ENCODE assay signal across 16 cellular contexts in genomic region chr1:98179159-98179558, GRCh38.
DNase-seq lines count a peak whose midpoint lies in the region; ATAC-seq and TF ChIP-seq lines count a peak whose summit lies in the region.
"Had no signal": no experiment of that assay in that cellular context is flagged by ENCODE, and none has a peak within 500 bp of the region (broad histone marks: within the 10 kb centered on the region; RNA-seq: fewer than 3 reads in every experiment).

No MANE protein-coding gene starts in this region.

- no peaks in the 10 kb centered on the region for H3K36me3 ChIP-seq in Caco-2 (ENCODE audit: control insufficient read depth, insufficient read depth, low read length)
- H3K36me3 ChIP-seq: BE2C had no signal

- H3K4me1 Mint-ChIP-seq in Caco-2 (ENCODE audit: low read depth, unreplicated experiment) (peaks cover 26% of the 10 kb centered on the region), brain (peaks cover 9% of the 10 kb centered on the region)
- H3K4me1 Mint-ChIP-seq: CD4-positive, CD25-positive, alpha-beta regulatory T cell; CD8-positive, alpha-beta memory T cell had no signal

- H3K4me3 Mint-ChIP-seq in Caco-2 (ENCODE audit: unreplicated experiment) (no peak overlapping the region), brain (peak overlapping the region in 2 of 5 experiments; percentile 8 to 40)
- H3K4me3 Mint-ChIP-seq: CD4-positive, CD25-positive, alpha-beta regulatory T cell; CD8-positive, alpha-beta memory T cell had no signal

- ATAC-seq in foreskin keratinocyte (no peak), HG03097 (IDR thresholded peaks at IDR 0.05; ENCODE audit: low FRiP score, unreplicated experiment) (no peak)

- H3K27ac ChIP-seq in foreskin keratinocyte: no peak overlapping the region
- H3K27ac ChIP-seq: HL-60 had no signal

- peak overlapping the region; percentile 84 for H3K27ac Mint-ChIP-seq in Caco-2 (ENCODE audit: unreplicated experiment)
- peak overlapping the region in 3 of 5 experiments; percentile 1 to 91 (median 50) for H3K27ac Mint-ChIP-seq in brain
- H3K27ac Mint-ChIP-seq: CD4-positive, CD25-positive, alpha-beta regulatory T cell; CD8-positive, alpha-beta memory T cell had no signal

- H3K27me3 ChIP-seq in Caco-2 (replicated peaks; ENCODE audit: control insufficient read depth, insufficient read depth, low read length): no peaks in the 10 kb centered on the region
- no peaks in the 10 kb centered on the region for H3K27me3 ChIP-seq in foreskin keratinocyte
- H3K27me3 ChIP-seq: BE2C had no signal

- TF ChIP-seq CTCF in Caco-2 (IDR thresholded peaks at IDR 0.05; ENCODE audit: insufficient read depth in 1 of 2, low read depth in 1 of 2, low read length in 1 of 2, severe bottlenecking in 1 of 2, unreplicated experiment in 1 of 2) (no peak), brain (conservative IDR thresholded peaks at IDR 0.05) (no peak), foreskin keratinocyte (conservative IDR thresholded peaks at IDR 0.05) (no peak)

- CTCF ChIA-PET in Caco-2 (lab: Charles Lee): no interaction called here

- H3K9me3 Mint-ChIP-seq in Caco-2 (ENCODE audit: unreplicated experiment) (peaks cover 10% of the 10 kb centered on the region), brain (no peaks in the 10 kb centered on the region)
- H3K9me3 Mint-ChIP-seq: CD4-positive, CD25-positive, alpha-beta regulatory T cell; CD8-positive, alpha-beta memory T cell had no signal

- POLR2A ChIA-PET in Caco-2 (lab: Charles Lee): no interaction called here

- H3K9me3 ChIP-seq in Caco-2: no peaks in the 10 kb centered on the region
- H3K9me3 ChIP-seq: BE2C had no signal

- DNase-seq in Caco-2 (no peak), NCI-H1694 treated with DMSO at 0.1 percent for 48 hours (lab: John Stamatoyannopoulos, UW) (peak; percentile 93), occipital lobe (lab: John Stamatoyannopoulos, UW) (peak; percentile 21), NOMO-1 treated with DMSO at 0.1 percent for 48 hours (lab: John Stamatoyannopoulos, UW; ENCODE audit: unreplicated experiment) (no peak), foreskin keratinocyte (no peak)
- DNase-seq: BE2C; C1 segment of cervical spinal cord; CD4-positive, CD25-positive, alpha-beta regulatory T cell; CD8-positive, alpha-beta memory T cell; COR-L47; DMS79 treated with DMSO at 0.1 percent for 48 hours; GF-D8; HCEC 1CT had no signal

- H3K36me3 Mint-ChIP-seq in Caco-2 (ENCODE audit: insufficient read depth, unreplicated experiment) (peaks cover 6% of the 10 kb centered on the region), brain (no peaks in the 10 kb centered on the region)
- H3K36me3 Mint-ChIP-seq: CD4-positive, CD25-positive, alpha-beta regulatory T cell; CD8-positive, alpha-beta memory T cell had no signal

- H3K27me3 Mint-ChIP-seq in Caco-2 (ENCODE audit: insufficient read depth, unreplicated experiment) (no peaks in the 10 kb centered on the region), brain (no peaks in the 10 kb centered on the region)
- H3K27me3 Mint-ChIP-seq: CD8-positive, alpha-beta memory T cell had no signal

- BruUV-seq in Caco-2 (replicated peaks; lab: Mats Ljungman, UMichigan): no TSS peak

- H3K4me1 ChIP-seq in Caco-2 (peaks cover 51% of the 10 kb centered on the region), foreskin keratinocyte (no peaks in the 10 kb centered on the region)
- H3K4me1 ChIP-seq: BE2C had no signal

- H3K4me3 ChIP-seq in Caco-2 (ENCODE audit: low read depth, low read length): no peak overlapping the region

- intact Hi-C loops in Caco-2 (cut with micrococcal nuclease; ENCODE audit: unreplicated experiment): no loop called here

Comparison
In these comparisons a context has a peak if more than half of its experiments do, and no peak if none do; other contexts are left out.
1. DNase-seq: peak in NCI-H1694 treated with DMSO at 0.1 percent for 48 hours (single experiment) and occipital lobe (single experiment); none in Caco-2 (0 of 2), NOMO-1 treated with DMSO at 0.1 percent for 48 hours (single experiment) and foreskin keratinocyte (0 of 2).